ENCODE assay signal across 17 cellular contexts in genomic region chr1:38733761-38734160, GRCh38.
DNase-seq lines count a peak whose midpoint lies in the region; ATAC-seq and TF ChIP-seq lines count a peak whose summit lies in the region.
"Had no signal": no experiment of that assay in that cellular context is flagged by ENCODE, and none has a peak within 500 bp of the region (broad histone marks: within the 10 kb centered on the region; RNA-seq: fewer than 3 reads in every experiment).

No MANE protein-coding gene starts in this region.

- no peak overlapping the region for H3K4me2 ChIP-seq in GM23338

- no peaks in the 10 kb centered on the region for H3K9me3 ChIP-seq in esophagus squamous epithelium
- H3K9me3 ChIP-seq: BE2C, Caco-2 had no signal

- POLR2A ChIA-PET in RWPE1 (lab: Yijun Ruan, JAX; ENCODE audit: low non-redundant PET): no interaction called here

- 44 to 51% methylated on average over 3 of the region's 3 CpGs for WGBS in esophagus squamous epithelium, 2 donors

- H3K4me3 ChIP-seq in GM23338 (no peak overlapping the region), epithelial cell of esophagus (ENCODE audit: low read length) (no peak overlapping the region), esophagus squamous epithelium (no peak overlapping the region)

- DNase-seq in GM23338 (ENCODE audit: low spot score) (no peak), RWPE1 (ENCODE audit: low spot score) (peak; percentile 60), epithelial cell of esophagus (ENCODE audit: low read depth) (peak; percentile 93), esophagus squamous epithelium (lab: John Stamatoyannopoulos, UW) (no peak), NCI-H446 treated with DMSO at 0.1 percent for 48 hours (lab: John Stamatoyannopoulos, UW) (no peak), DMS 273 (lab: John Stamatoyannopoulos, UW; ENCODE audit: unreplicated experiment) (no peak)
- DNase-seq in activated CD8-positive, alpha-beta memory T cell treated with anti-CD3 and anti-CD28 coated beads for 24 hours: no peak
- DNase-seq: ACHN; BE2C; C1 segment of cervical spinal cord; Caco-2; CD4-positive, CD25-positive, alpha-beta regulatory T cell; DMS79 treated with DMSO at 0.1 percent for 48 hours; GF-D8; H9 had no signal

- TF ChIP-seq POLR2A in esophagus squamous epithelium (IDR thresholded peaks at IDR 0.05): no peak

- H3F3A ChIP-seq in GM23338 (replicated peaks; ENCODE audit: low read depth): no peaks in the 10 kb centered on the region

- ATAC-seq in GM23338: no peak
- ATAC-seq: HepG2 had no signal

- H3K4me1 ChIP-seq in GM23338 (ENCODE audit: insufficient read depth): peaks cover 29% of the 10 kb centered on the region
- H3K4me1 ChIP-seq in esophagus squamous epithelium: peaks cover 12 to 64% (median 23%) of the 10 kb centered on the region in 3 donors
- H3K4me1 ChIP-seq: BE2C, Caco-2 had no signal

- peaks cover 5% of the 10 kb centered on the region for H3K27me3 ChIP-seq in GM23338 (ENCODE audit: insufficient read depth)
- peaks cover 0 to 11% (median 0%) of the 10 kb centered on the region in 4 donors for H3K27me3 ChIP-seq in esophagus squamous epithelium
- H3K27me3 ChIP-seq: BE2C had no signal

- no peaks in the 10 kb centered on the region for H3K79me2 ChIP-seq in GM23338 (replicated peaks; ENCODE audit: insufficient read depth)

- H3K36me3 ChIP-seq in GM23338 (ENCODE audit: insufficient read depth) (no peaks in the 10 kb centered on the region), esophagus squamous epithelium (no peaks in the 10 kb centered on the region)
- H3K36me3 ChIP-seq: BE2C had no signal

- TF ChIP-seq CTCF in GM23338 (conservative IDR thresholded peaks at IDR 0.05; ENCODE audit: low read depth in 2 of 2): no peak
- no peak for TF ChIP-seq CTCF in RWPE1 (conservative IDR thresholded peaks at IDR 0.05; ENCODE audit: low read depth)
- TF ChIP-seq CTCF in epithelial cell of esophagus (IDR thresholded peaks at IDR 0.05; ENCODE audit: insufficient read depth, low read depth, low read length, missing control alignments): no peak
- no peak for TF ChIP-seq CTCF in esophagus squamous epithelium (IDR thresholded peaks at IDR 0.05)

- H3K27ac ChIP-seq in GM23338 (ENCODE audit: low read depth): no peak overlapping the region
- no peak overlapping the region for H3K27ac ChIP-seq in RWPE1
- peak overlapping the region; percentile 14 to 63 (median 38) for H3K27ac ChIP-seq in esophagus squamous epithelium

- no peaks in the 10 kb centered on the region for H3K36me3 Mint-ChIP-seq in GM23338 (ENCODE audit: low read depth)
- H3K36me3 Mint-ChIP-seq: CD4-positive, CD25-positive, alpha-beta regulatory T cell; IgD-negative memory B cell had no signal

- H3K4me1 Mint-ChIP-seq in GM23338: peaks cover 18% of the 10 kb centered on the region
- H3K4me1 Mint-ChIP-seq: CD4-positive, CD25-positive, alpha-beta regulatory T cell; IgD-negative memory B cell had no signal

- H4K20me1 ChIP-seq in GM23338 (replicated peaks; ENCODE audit: insufficient read depth): no peaks in the 10 kb centered on the region

- H3K27me3 Mint-ChIP-seq in GM23338 (ENCODE audit: insufficient read depth, low read depth, poor library complexity): peaks cover 7% of the 10 kb centered on the region

- no peak overlapping the region for H3K4me3 Mint-ChIP-seq in GM23338
- H3K4me3 Mint-ChIP-seq: CD4-positive, CD25-positive, alpha-beta regulatory T cell; H9; IgD-negative memory B cell had no signal

- no peak overlapping the region for H3K27ac Mint-ChIP-seq in GM23338
- H3K27ac Mint-ChIP-seq: CD4-positive, CD25-positive, alpha-beta regulatory T cell; H9; IgD-negative memory B cell had no signal

- peak overlapping the region; percentile 52 for H2AFZ ChIP-seq in GM23338

- H3K9me3 Mint-ChIP-seq in GM23338: no peaks in the 10 kb centered on the region
- H3K9me3 Mint-ChIP-seq: H9, IgD-negative memory B cell had no signal

- CTCF ChIA-PET in RWPE1 (lab: Yijun Ruan, JAX): interaction anchor here (0.6 to 0.7 kb wide), 2 partner anchors 107 to 719 kb away, joined by 3 to 4 read pairs; no protein-coding TSS in a partner anchor

- H3K9me2 ChIP-seq in GM23338 (ENCODE audit: insufficient read depth): 0 out of 2 replicates have a peak, but pooled peaks cover 3% of the 10 kb centered on the region

- intact Hi-C loops in esophagus squamous epithelium (cut with DNase I): no loop called here

TF ChIP-seq in GM23338, 12 proteins besides CTCF, POLR2A, EP300 and RAD21:
- TF ChIP-seq NANOG (IDR thresholded peaks at IDR 0.05; ENCODE audit: borderline replicate concordance) (no peak), CREB1 (CRISPR knock-in tag; IDR thresholded peaks at IDR 0.05; ENCODE audit: low read depth) (no peak), POLR2AphosphoS5 (IDR thresholded peaks at IDR 0.05; ENCODE audit: low read depth) (no peak), STAT1 (IDR thresholded peaks at IDR 0.05; ENCODE audit: unreplicated experiment) (no peak)
- TF ChIP-seq, protein P1, sequence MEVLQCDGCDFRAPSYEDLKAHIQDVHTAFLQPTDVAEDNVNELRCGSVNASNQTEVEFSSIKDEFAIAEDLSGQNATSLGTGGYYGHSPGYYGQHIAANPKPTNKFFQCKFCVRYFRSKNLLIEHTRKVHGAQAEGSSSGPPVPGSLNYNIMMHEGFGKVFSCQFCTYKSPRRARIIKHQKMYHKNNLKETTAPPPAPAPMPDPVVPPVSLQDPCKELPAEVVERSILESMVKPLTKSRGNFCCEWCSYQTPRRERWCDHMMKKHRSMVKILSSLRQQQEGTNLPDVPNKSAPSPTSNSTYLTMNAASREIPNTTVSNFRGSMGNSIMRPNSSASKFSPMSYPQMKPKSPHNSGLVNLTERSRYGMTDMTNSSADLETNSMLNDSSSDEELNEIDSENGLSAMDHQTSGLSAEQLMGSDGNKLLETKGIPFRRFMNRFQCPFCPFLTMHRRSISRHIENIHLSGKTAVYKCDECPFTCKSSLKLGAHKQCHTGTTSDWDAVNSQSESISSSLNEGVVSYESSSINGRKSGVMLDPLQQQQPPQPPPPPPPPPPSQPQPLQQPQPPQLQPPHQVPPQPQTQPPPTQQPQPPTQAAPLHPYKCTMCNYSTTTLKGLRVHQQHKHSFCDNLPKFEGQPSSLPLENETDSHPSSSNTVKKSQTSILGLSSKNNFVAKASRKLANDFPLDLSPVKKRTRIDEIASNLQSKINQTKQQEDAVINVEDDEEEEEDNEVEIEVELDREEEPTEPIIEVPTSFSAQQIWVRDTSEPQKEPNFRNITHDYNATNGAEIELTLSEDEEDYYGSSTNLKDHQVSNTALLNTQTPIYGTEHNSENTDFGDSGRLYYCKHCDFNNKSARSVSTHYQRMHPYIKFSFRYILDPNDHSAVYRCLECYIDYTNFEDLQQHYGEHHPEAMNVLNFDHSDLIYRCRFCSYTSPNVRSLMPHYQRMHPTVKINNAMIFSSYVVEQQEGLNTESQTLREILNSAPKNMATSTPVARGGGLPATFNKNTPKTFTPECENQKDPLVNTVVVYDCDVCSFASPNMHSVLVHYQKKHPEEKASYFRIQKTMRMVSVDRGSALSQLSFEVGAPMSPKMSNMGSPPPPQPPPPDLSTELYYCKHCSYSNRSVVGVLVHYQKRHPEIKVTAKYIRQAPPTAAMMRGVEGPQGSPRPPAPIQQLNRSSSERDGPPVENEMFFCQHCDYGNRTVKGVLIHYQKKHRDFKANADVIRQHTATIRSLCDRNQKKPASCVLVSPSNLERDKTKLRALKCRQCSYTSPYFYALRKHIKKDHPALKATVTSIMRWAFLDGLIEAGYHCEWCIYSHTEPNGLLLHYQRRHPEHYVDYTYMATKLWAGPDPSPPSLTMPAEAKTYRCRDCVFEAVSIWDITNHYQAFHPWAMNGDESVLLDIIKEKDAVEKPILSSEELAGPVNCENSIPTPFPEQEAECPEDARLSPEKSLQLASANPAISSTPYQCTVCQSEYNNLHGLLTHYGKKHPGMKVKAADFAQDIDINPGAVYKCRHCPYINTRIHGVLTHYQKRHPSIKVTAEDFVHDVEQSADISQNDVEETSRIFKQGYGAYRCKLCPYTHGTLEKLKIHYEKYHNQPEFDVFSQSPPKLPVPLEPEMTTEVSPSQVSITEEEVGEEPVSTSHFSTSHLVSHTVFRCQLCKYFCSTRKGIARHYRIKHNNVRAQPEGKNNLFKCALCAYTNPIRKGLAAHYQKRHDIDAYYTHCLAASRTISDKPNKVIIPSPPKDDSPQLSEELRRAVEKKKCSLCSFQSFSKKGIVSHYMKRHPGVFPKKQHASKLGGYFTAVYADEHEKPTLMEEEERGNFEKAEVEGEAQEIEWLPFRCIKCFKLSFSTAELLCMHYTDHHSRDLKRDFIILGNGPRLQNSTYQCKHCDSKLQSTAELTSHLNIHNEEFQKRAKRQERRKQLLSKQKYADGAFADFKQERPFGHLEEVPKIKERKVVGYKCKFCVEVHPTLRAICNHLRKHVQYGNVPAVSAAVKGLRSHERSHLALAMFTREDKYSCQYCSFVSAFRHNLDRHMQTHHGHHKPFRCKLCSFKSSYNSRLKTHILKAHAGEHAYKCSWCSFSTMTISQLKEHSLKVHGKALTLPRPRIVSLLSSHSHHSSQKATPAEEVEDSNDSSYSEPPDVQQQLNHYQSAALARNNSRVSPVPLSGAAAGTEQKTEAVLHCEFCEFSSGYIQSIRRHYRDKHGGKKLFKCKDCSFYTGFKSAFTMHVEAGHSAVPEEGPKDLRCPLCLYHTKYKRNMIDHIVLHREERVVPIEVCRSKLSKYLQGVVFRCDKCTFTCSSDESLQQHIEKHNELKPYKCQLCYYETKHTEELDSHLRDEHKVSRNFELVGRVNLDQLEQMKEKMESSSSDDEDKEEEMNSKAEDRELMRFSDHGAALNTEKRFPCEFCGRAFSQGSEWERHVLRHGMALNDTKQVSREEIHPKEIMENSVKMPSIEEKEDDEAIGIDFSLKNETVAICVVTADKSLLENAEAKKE (CRISPR knock-in tag; IDR thresholded peaks at IDR 0.05): no peak

Comparison
In these comparisons a context has a peak if more than half of its experiments do, and no peak if none do; other contexts are left out.
1. DNase-seq: peak in RWPE1 (single experiment) and epithelial cell of esophagus (single experiment); none in GM23338 (single experiment), esophagus squamous epithelium (single experiment), NCI-H446 treated with DMSO at 0.1 percent for 48 hours (single experiment), DMS 273 (single experiment) and activated CD8-positive, alpha-beta memory T cell treated with anti-CD3 and anti-CD28 coated beads for 24 hours (single experiment).
2. H3K27ac ChIP-seq: peak in esophagus squamous epithelium (4 of 4); none in GM23338 (single experiment) and RWPE1 (single experiment).